ENCODE assay signal across 7 cellular contexts in genomic region chr7:96297446-96297845, GRCh38. TPM values are rescaled to one million over a fixed set of nuclear protein-coding genes. Genes with fewer than 3 reads are reported as not detected.
DNase-seq lines count a peak whose midpoint lies in the region; ATAC-seq and TF ChIP-seq lines count a peak whose summit lies in the region.
"Not testable (repeated sequence)": the region's sequence is repeated elsewhere in the genome, so short reads cannot be mapped to it uniquely, and the experiment has no call there.

No MANE protein-coding gene starts in this region.

- intact Hi-C loops in gastrocnemius medialis (cut with DNase I; ENCODE audit: low total_unique reads), result not testable (repeated sequence)

- in situ Hi-C loops in gastrocnemius medialis (cut with MboI; ENCODE audit: low sequenced_read_pairs in 4 of 4), result not testable (repeated sequence)

- H3K36me3 Mint-ChIP-seq in nephron progenitor cell (ENCODE audit: low read depth), result peaks cover 44% of the 10 kb centered on the region

- not testable (repeated sequence) for H3K4me1 Mint-ChIP-seq in nephron progenitor cell

- not testable (repeated sequence) for H3K4me1 ChIP-seq in HEK293 (ENCODE audit: control insufficient read depth, insufficient read depth, low read length)
- peaks cover 39 to 44% of the 10 kb centered on the region in 2 donors for H3K4me1 ChIP-seq in gastrocnemius medialis

- not testable (repeated sequence) for H3K27me3 ChIP-seq in layer of hippocampus (ENCODE audit: control insufficient read depth, insufficient read depth, low read length); gastrocnemius medialis

- H3K9me3 Mint-ChIP-seq in nephron progenitor cell, result peaks cover 22% of the 10 kb centered on the region

- not testable (repeated sequence) for H3K27me3 Mint-ChIP-seq in nephron progenitor cell (ENCODE audit: low read depth, poor library complexity)

- DNase-seq in nephron progenitor cell, result not testable (repeated sequence)
- DNase-seq in gastrocnemius medialis, result peak in 1 of 2 donors; percentile 34

- POLR2A ChIA-PET in HEK293 (lab: Yijun Ruan, JAX), result not testable (repeated sequence)

- CTCF ChIA-PET in HEK293 (lab: Yijun Ruan, JAX), result interaction anchor here (0.7 kb wide), 1 partner anchor 166 kb away, joined by 3 read pairs; no protein-coding TSS in a partner anchor

- not testable (repeated sequence) for H3K4me3 Mint-ChIP-seq in nephron progenitor cell

- peak; percentile 58 to 62 for ATAC-seq in gastrocnemius medialis

- H3K27ac ChIP-seq in HEK293 (ENCODE audit: extremely low read depth, low read depth, low read length), result not testable (repeated sequence)
- H3K27ac ChIP-seq in angular gyrus (ENCODE audit: low read depth, low read length), result peak overlapping the region; percentile 93
- H3K27ac ChIP-seq in cingulate gyrus (ENCODE audit: low read depth, low read length), result peak overlapping the region; percentile 87
- peak overlapping the region; percentile 87 for H3K27ac ChIP-seq in layer of hippocampus (ENCODE audit: low read depth, low read length)
- H3K27ac ChIP-seq in gastrocnemius medialis, result peak overlapping the region in 3 of 4 donors; percentile 2 to 57 (median 24)
- peak overlapping the region; percentile 96 for H3K27ac ChIP-seq in temporal lobe (ENCODE audit: low read depth, low read length)

- peak overlapping the region; percentile 57 for H3K27ac Mint-ChIP-seq in nephron progenitor cell

- H3K36me3 ChIP-seq in HEK293 (ENCODE audit: control insufficient read depth in 2 of 2, insufficient read depth in 1 of 2, low read length in 2 of 2); gastrocnemius medialis: not testable (repeated sequence)

- H3K4me3 ChIP-seq in HEK293 (ENCODE audit: low read depth, low read length); gastrocnemius medialis: not testable (repeated sequence)

- not testable (repeated sequence) for TF ChIP-seq POLR2A in gastrocnemius medialis (IDR thresholded peaks at IDR 0.05)

- not testable (repeated sequence) for TF ChIP-seq CTCF in HEK293 (tag by site-specific recombination; IDR thresholded peaks at IDR 0.05); nephron progenitor cell (IDR thresholded peaks at IDR 0.05); gastrocnemius medialis (IDR thresholded peaks at IDR 0.05 in 4 of 5, conservative IDR thresholded peaks at IDR 0.05 in 1 of 5)

- not testable (repeated sequence) for H3K9me3 ChIP-seq in HEK293 (ENCODE audit: control insufficient read depth, insufficient read depth, low read depth, low read length); gastrocnemius medialis

TF ChIP-seq in HEK293, 187 proteins besides CTCF, POLR2A, EP300 and RAD21:
- TF ChIP-seq KLF1 (tag by site-specific recombination; IDR thresholded peaks at IDR 0.05), result 0 out of 2 replicates have a peak, but pooled peaks have one; percentile 40
- 0 out of 2 replicates have a peak, but pooled peaks have one; percentile 31 for TF ChIP-seq ZNF449 (tag by site-specific recombination; IDR thresholded peaks at IDR 0.05)
- TF ChIP-seq WT1 (tag by site-specific recombination; IDR thresholded peaks at IDR 0.05), result 0 out of 2 replicates have a peak, but pooled peaks have one; percentile 34
- 0 out of 2 replicates have a peak, but pooled peaks have one; percentile 27 for TF ChIP-seq OSR2 (tag by site-specific recombination; IDR thresholded peaks at IDR 0.05)

RNA-seq across cellular contexts. Expression of gene SLC25A13, which starts 24.5 kb away (rescaled TPM):
- total RNA-seq in gastrocnemius medialis, result 10 to 100 TPM in 3 of 4 donors, 1 to 10 TPM in 1; 9.2 to 30.8 (median 13.6) TPM
- 9.6 TPM for total RNA-seq in temporal lobe
